In genomic region chrX:154226706-154227105, GRCh38 we compare ENCODE assay signal across 21 cellular contexts. TPM values are rescaled to one million over a fixed set of nuclear protein-coding genes. Genes with fewer than 3 reads are reported as not detected.
"Had no signal": no experiment of that assay in that cellular context is flagged by ENCODE, and none has a peak within 500 bp of the region (broad histone marks: within the 10 kb centered on the region; RNA-seq: fewer than 3 reads in every experiment).

No MANE protein-coding gene starts in this region.

RNA-seq across cellular contexts. Expression of gene OPN1MW2, which starts 7.2 kb away (rescaled TPM):
- total RNA-seq: activated naive CD4-positive, alpha-beta T cell treated with anti-CD3 and anti-CD28 coated beads for 36 hours; activated naive CD4-positive, alpha-beta T cell treated with anti-CD3 and anti-CD28 coated beads, Interleukin-2, amount 50 U/mL, for 72 hours; activated naive CD8-positive, alpha-beta T cell treated with anti-CD3 and anti-CD28 coated beads for 36 hours; activated naive CD8-positive, alpha-beta T cell treated with anti-CD3 and anti-CD28 coated beads, Interleukin-2, amount 10 ng/mL, durations not matched to agents 7 days and 5 days; activated T-cell treated with anti-CD3 and anti-CD28 coated beads, Interleukin-2, amount 50 U/mL, for 4 hours; activated T-cell treated with anti-CD3 and anti-CD28 coated beads, Interleukin-2, amount 50 U/mL, for 72 hours; activated T-helper 1 cell treated with anti-CD3 and anti-CD28 coated beads, Interleukin-12 subunit alpha, Interleukin-12 subunit beta, Interleukin-2, Interleukin-4 antibody, amounts not matched to agents 30 ng/mL and 10 ng/mL and 1 ng/mL, durations not matched to agents 14 hours and 24 hours and 36 hours; activated T-helper 17 cell treated with anti-CD3 and anti-CD28 coated beads, Interleukin-2, amount 50 U/mL, for 72 hours; activated T-helper 2 cell treated with anti-CD3 and anti-CD28 coated beads, Interferon-gamma antibody, Interleukin-2, Interleukin-4, amounts not matched to agents 10 μg/mL and 5 μg/mL and 100 μg/mL, durations not matched to agents 14 hours and 24 hours and 36 hours; adrenal gland; aorta; ascending aorta; astrocyte; body of pancreas; breast epithelium; bronchial epithelial cell; cardiac muscle cell; cardiac septum; cerebellum; chondrocyte had no signal
- polyA plus RNA-seq: adipose tissue, adrenal gland, aorta, cardiac muscle cell had no signal

RNA-seq across cellular contexts. Expression of gene OPN1MW3, which starts 30.7 kb away (rescaled TPM):
- total RNA-seq: activated naive CD4-positive, alpha-beta T cell treated with anti-CD3 and anti-CD28 coated beads for 36 hours; activated naive CD4-positive, alpha-beta T cell treated with anti-CD3 and anti-CD28 coated beads, Interleukin-2, amount 50 U/mL, for 72 hours; activated naive CD8-positive, alpha-beta T cell treated with anti-CD3 and anti-CD28 coated beads for 36 hours; activated naive CD8-positive, alpha-beta T cell treated with anti-CD3 and anti-CD28 coated beads, Interleukin-2, amount 10 ng/mL, durations not matched to agents 7 days and 5 days; activated T-cell treated with anti-CD3 and anti-CD28 coated beads, Interleukin-2, amount 50 U/mL, for 4 hours; activated T-cell treated with anti-CD3 and anti-CD28 coated beads, Interleukin-2, amount 50 U/mL, for 72 hours; activated T-helper 1 cell treated with anti-CD3 and anti-CD28 coated beads, Interleukin-12 subunit alpha, Interleukin-12 subunit beta, Interleukin-2, Interleukin-4 antibody, amounts not matched to agents 30 ng/mL and 10 ng/mL and 1 ng/mL, durations not matched to agents 14 hours and 24 hours and 36 hours; activated T-helper 17 cell treated with anti-CD3 and anti-CD28 coated beads, Interleukin-2, amount 50 U/mL, for 72 hours; activated T-helper 2 cell treated with anti-CD3 and anti-CD28 coated beads, Interferon-gamma antibody, Interleukin-2, Interleukin-4, amounts not matched to agents 10 μg/mL and 5 μg/mL and 100 μg/mL, durations not matched to agents 14 hours and 24 hours and 36 hours; adrenal gland; aorta; ascending aorta; astrocyte; body of pancreas; breast epithelium; bronchial epithelial cell; cardiac muscle cell; cardiac septum; cerebellum; chondrocyte had no signal
- polyA plus RNA-seq: adipose tissue, adrenal gland, aorta, cardiac muscle cell had no signal

RNA-seq across cellular contexts. Expression of gene OPN1MW, which starts 44.3 kb away (rescaled TPM):
- total RNA-seq: activated naive CD4-positive, alpha-beta T cell treated with anti-CD3 and anti-CD28 coated beads for 36 hours; activated naive CD4-positive, alpha-beta T cell treated with anti-CD3 and anti-CD28 coated beads, Interleukin-2, amount 50 U/mL, for 72 hours; activated naive CD8-positive, alpha-beta T cell treated with anti-CD3 and anti-CD28 coated beads for 36 hours; activated naive CD8-positive, alpha-beta T cell treated with anti-CD3 and anti-CD28 coated beads, Interleukin-2, amount 10 ng/mL, durations not matched to agents 7 days and 5 days; activated T-cell treated with anti-CD3 and anti-CD28 coated beads, Interleukin-2, amount 50 U/mL, for 4 hours; activated T-cell treated with anti-CD3 and anti-CD28 coated beads, Interleukin-2, amount 50 U/mL, for 72 hours; activated T-helper 1 cell treated with anti-CD3 and anti-CD28 coated beads, Interleukin-12 subunit alpha, Interleukin-12 subunit beta, Interleukin-2, Interleukin-4 antibody, amounts not matched to agents 30 ng/mL and 10 ng/mL and 1 ng/mL, durations not matched to agents 14 hours and 24 hours and 36 hours; activated T-helper 17 cell treated with anti-CD3 and anti-CD28 coated beads, Interleukin-2, amount 50 U/mL, for 72 hours; activated T-helper 2 cell treated with anti-CD3 and anti-CD28 coated beads, Interferon-gamma antibody, Interleukin-2, Interleukin-4, amounts not matched to agents 10 μg/mL and 5 μg/mL and 100 μg/mL, durations not matched to agents 14 hours and 24 hours and 36 hours; adrenal gland; aorta; ascending aorta; astrocyte; body of pancreas; breast epithelium; bronchial epithelial cell; cardiac muscle cell; cardiac septum; cerebellum; chondrocyte had no signal
- polyA plus RNA-seq: adipose tissue, adrenal gland, aorta, cardiac muscle cell had no signal
